In the genomic region with DNA sequence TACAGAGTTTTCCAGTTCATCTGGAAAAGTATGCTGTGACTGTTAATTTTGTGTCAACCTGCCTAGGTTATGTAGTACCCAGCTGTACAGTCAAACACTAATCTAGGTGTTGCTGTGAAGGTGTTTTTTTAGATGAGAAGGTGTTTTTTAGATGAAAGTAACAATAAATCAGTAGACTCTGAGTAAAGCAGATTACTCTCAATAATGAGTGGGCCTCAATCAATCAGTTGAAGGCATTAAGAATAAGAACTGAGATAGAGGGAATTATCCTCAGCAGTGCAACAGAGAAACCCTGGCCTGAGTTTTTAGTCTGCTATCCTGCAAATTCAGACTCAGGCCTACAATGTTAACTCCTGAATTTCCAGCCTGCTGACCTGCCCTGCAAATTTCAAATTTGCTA, we compare ENCODE assay signal across 26 cellular contexts.
"Had no signal": no experiment of that assay in that cellular context is flagged by ENCODE, and none has a peak within 500 bp of the region (broad histone marks: within the 10 kb centered on the region; RNA-seq: fewer than 3 reads in every experiment).

No MANE protein-coding gene starts in this region.

- H3K4me3 Mint-ChIP-seq: activated CD8-positive, alpha-beta memory T cell treated with anti-CD3 and anti-CD28 coated beads, Interleukin-2, amount 10 ng/mL, durations not matched to agents 7 days and 5 days; activated CD8-positive, alpha-beta T cell treated with anti-CD3 and anti-CD28 coated beads, Interleukin-2, amount 10 ng/mL, durations not matched to agents 7 days and 5 days; WTC11 had no signal

- FAIRE-seq: bronchial epithelial cell, RCC 7860 had no signal

- H3K27me3 Mint-ChIP-seq: activated CD8-positive, alpha-beta memory T cell treated with anti-CD3 and anti-CD28 coated beads, Interleukin-2, amount 10 ng/mL, durations not matched to agents 7 days and 5 days had no signal

- DNase-seq: activated CD4-positive, alpha-beta T cell treated with anti-CD3 and anti-CD28 coated beads for 48 hours; activated CD4-positive, alpha-beta T cell treated with anti-CD3 and anti-CD28 coated beads, Interleukin-2, amount 50 U/mL, for 4 hours; activated CD4-positive, CD25-positive, alpha-beta regulatory T cell treated with anti-CD3 and anti-CD28 coated beads, Interleukin-2, amount 50 U/mL, for 72 hours; activated CD8-positive, alpha-beta memory T cell treated with anti-CD3 and anti-CD28 coated beads, Interleukin-2, amount 10 ng/mL, durations not matched to agents 7 days and 5 days; activated CD8-positive, alpha-beta T cell treated with anti-CD3 and anti-CD28 coated beads, Interleukin-2, amount 10 ng/mL, durations not matched to agents 7 days and 5 days; activated effector memory CD4-positive, alpha-beta T cell treated with Interleukin-2 at 50 U/mL for 16 hours; activated naive CD4-positive, alpha-beta T cell; amniotic stem cell; body of pancreas; central memory CD4-positive, alpha-beta T cell; Kasumi-1; NCI-H1048; NCI-H146; NCI-H187 treated with DMSO at 0.1 percent for 48 hours; NCI-H2081 treated with DMSO at 0.1 percent for 48 hours; NCI-H446; NCI-H524; PC-3; SHP77; SW 1271 had no signal

- H3K4me1 Mint-ChIP-seq: WTC11 had no signal

- H3K9me3 Mint-ChIP-seq: WTC11 had no signal

- H3K9me3 ChIP-seq: ascending aorta, body of pancreas, SJSA1 had no signal

- ATAC-seq: activated CD8-positive, alpha-beta memory T cell treated with anti-CD3 and anti-CD28 coated beads, Interleukin-2, amount 10 ng/mL, durations not matched to agents 7 days and 5 days; activated CD8-positive, alpha-beta T cell treated with anti-CD3 and anti-CD28 coated beads, Interleukin-2, amount 10 ng/mL, durations not matched to agents 7 days and 5 days; body of pancreas; PC-3; SK-N-SH treated with all-trans-retinoic acid at 6 μM for 48 hours; WTC11 had no signal

- H3K27ac Mint-ChIP-seq: activated CD8-positive, alpha-beta T cell treated with anti-CD3 and anti-CD28 coated beads, Interleukin-2, amount 10 ng/mL, durations not matched to agents 7 days and 5 days; WTC11 had no signal
